8 cellular contexts compared by ENCODE assay signal in genomic region chr5:122845253-122846050, GRCh38. TPM values are rescaled to one million over a fixed set of nuclear protein-coding genes. Genes with fewer than 3 reads are reported as not detected.
A peak's percentile ranks its signal among the peaks of the same experiment; 100 is the strongest.
DNase-seq lines count a peak whose midpoint lies in the region; ATAC-seq and TF ChIP-seq lines count a peak whose summit lies in the region.

SNX24 (plus strand) TSS chr5:122845613; CDS start chr5:122845634, 21 bp downstream.

- DNase-seq in NCI-H2227 (lab: John Stamatoyannopoulos, UW; ENCODE audit: unreplicated experiment) (peak; percentile 75), coronary artery (ENCODE audit: low spot score) (peak; percentile 84)
- DNase-seq in activated CD4-positive, alpha-beta T cell treated with anti-CD3 and anti-CD28 coated beads for 36 hours = peak; percentile 83
- peak; percentile 23 to 27 for DNase-seq in stimulated activated CD4-positive, alpha-beta T cell treated with anti-CD3 and anti-CD28 coated beads, Interleukin-1b, Interleukin-23, amount 100 ng/mL, for 1 hour (ENCODE audit: low read depth in 2 of 2)

- intact Hi-C loops in activated CD4-positive, alpha-beta T cell treated with anti-CD3 and anti-CD28 coated beads for 36 hours (cut with DNase I, micrococcal nuclease) = loop anchor here in 1 of 2 experiments (1.0 to 10.0 kb wide), 2 partner anchors 70 to 669 kb away; partner anchors contain the start of genes CSNK1G3 and SNX2

- CTCF ChIA-PET in activated CD4-positive, alpha-beta T cell treated with anti-CD3 and anti-CD28 coated beads for 36 hours (lab: Charles Lee) = no interaction called here

- no peaks in the 10 kb centered on the region for H3K9me3 Mint-ChIP-seq in activated CD4-positive, alpha-beta T cell treated with anti-CD3 and anti-CD28 coated beads for 36 hours (ENCODE audit: low read depth)

- H3K36me3 Mint-ChIP-seq in activated CD4-positive, alpha-beta T cell treated with anti-CD3 and anti-CD28 coated beads for 36 hours (ENCODE audit: low read depth) = no peaks in the 10 kb centered on the region

- H3K27me3 Mint-ChIP-seq in activated CD4-positive, alpha-beta T cell treated with anti-CD3 and anti-CD28 coated beads for 36 hours = peaks cover 3% of the 10 kb centered on the region

- TF ChIP-seq CTCF in 22Rv1 (IDR thresholded peaks at IDR 0.05) (no peak), coronary artery (IDR thresholded peaks at IDR 0.05) (no peak)

- peak within 1 kb of the TSS; percentile 91 for H3K4me3 ChIP-seq in coronary artery

- peak within 1 kb of the TSS; percentile 78 for H3K4me3 Mint-ChIP-seq in activated CD4-positive, alpha-beta T cell treated with anti-CD3 and anti-CD28 coated beads for 36 hours

- POLR2A ChIA-PET in activated CD4-positive, alpha-beta T cell treated with anti-CD3 and anti-CD28 coated beads for 36 hours (lab: Charles Lee) = interaction anchor here (0.5 to 0.7 kb wide), 2 partner anchors 146 to 621 kb away, joined by 3 to 4 read pairs; no protein-coding TSS in a partner anchor

- peaks cover 26% of the 10 kb centered on the region for H3K4me1 Mint-ChIP-seq in activated CD4-positive, alpha-beta T cell treated with anti-CD3 and anti-CD28 coated beads for 36 hours

- peak within 1 kb of the TSS; percentile 78 for H3K27ac Mint-ChIP-seq in activated CD4-positive, alpha-beta T cell treated with anti-CD3 and anti-CD28 coated beads for 36 hours

- ATAC-seq in GM18511 (IDR thresholded peaks at IDR 0.05; ENCODE audit: unreplicated experiment) (peak; percentile 84), HG02973 (IDR thresholded peaks at IDR 0.05; ENCODE audit: unreplicated experiment) (peak; percentile 74)
- peak; percentile 88 for ATAC-seq in activated CD4-positive, alpha-beta T cell treated with anti-CD3 and anti-CD28 coated beads for 36 hours

- H3K27ac ChIP-seq in 22Rv1 (peak within 1 kb of the TSS; percentile 44), coronary artery (peak within 1 kb of the TSS; percentile 80 to 94), layer of hippocampus (ENCODE audit: low read depth, low read length) (peak within 1 kb of the TSS; percentile 86)

- no peaks in the 10 kb centered on the region for H3K27me3 ChIP-seq in layer of hippocampus (ENCODE audit: control insufficient read depth, insufficient read depth, low read length)

RNA-seq across cellular contexts. Expression of gene SNX24, which starts in this region (rescaled TPM):
- 1 to 10 TPM; 4.0 to 4.9 TPM for total RNA-seq in activated CD4-positive, alpha-beta T cell treated with anti-CD3 and anti-CD28 coated beads for 36 hours

Comparison
In these comparisons a context has a peak if more than half of its experiments do, and no peak if none do; other contexts are left out.
1. Peak in every context shown above with its lines: DNase-seq, ATAC-seq, H3K4me3 ChIP-seq and H3K27ac ChIP-seq.
2. DNase-seq: peak in every context shown above with its lines; median percentile 84 in coronary artery; 83 in activated CD4-positive, alpha-beta T cell treated with anti-CD3 and anti-CD28 coated beads for 36 hours; 75 in NCI-H2227; 25 in stimulated activated CD4-positive, alpha-beta T cell treated with anti-CD3 and anti-CD28 coated beads, Interleukin-1b, Interleukin-23, amount 100 ng/mL, for 1 hour.